Comparison of ENCODE assay signal across 4 cellular contexts in the genomic region with DNA sequence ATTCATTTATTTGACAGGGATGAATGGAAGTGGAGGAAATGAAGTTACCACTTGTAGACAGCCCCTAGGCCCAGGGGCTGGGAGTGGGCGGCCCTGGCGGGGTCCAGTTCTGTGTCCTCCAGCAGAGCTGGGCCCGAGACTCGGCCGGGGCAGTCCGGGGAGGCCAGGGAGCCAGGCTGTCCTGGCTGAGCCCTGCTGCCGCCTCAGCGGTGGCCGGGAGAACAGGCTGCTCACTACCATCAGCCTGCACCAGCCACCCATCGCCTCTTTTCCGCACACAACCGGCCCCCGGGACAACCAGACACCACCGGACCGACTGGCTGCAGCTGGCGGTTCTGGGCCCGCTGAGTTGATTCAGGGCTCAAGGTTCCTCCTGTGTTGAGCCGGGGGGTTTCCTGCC. TPM values are rescaled to one million over a fixed set of nuclear protein-coding genes. Genes with fewer than 3 reads are reported as not detected.
"Had no signal": no experiment of that assay in that cellular context is flagged by ENCODE, and none has a peak within 500 bp of the region (broad histone marks: within the 10 kb centered on the region; RNA-seq: fewer than 3 reads in every experiment).

No MANE protein-coding gene starts in this region.

- DNase-seq: GDM1, GF-D8 had no signal

- H3K4me3 ChIP-seq: GM12878 had no signal

RNA-seq across cellular contexts. Expression of gene CLDN34, which starts 25.6 kb away (rescaled TPM):
- total RNA-seq: G401, GM12878 had no signal
